9 cellular contexts compared by ENCODE assay signal in the genomic region with DNA sequence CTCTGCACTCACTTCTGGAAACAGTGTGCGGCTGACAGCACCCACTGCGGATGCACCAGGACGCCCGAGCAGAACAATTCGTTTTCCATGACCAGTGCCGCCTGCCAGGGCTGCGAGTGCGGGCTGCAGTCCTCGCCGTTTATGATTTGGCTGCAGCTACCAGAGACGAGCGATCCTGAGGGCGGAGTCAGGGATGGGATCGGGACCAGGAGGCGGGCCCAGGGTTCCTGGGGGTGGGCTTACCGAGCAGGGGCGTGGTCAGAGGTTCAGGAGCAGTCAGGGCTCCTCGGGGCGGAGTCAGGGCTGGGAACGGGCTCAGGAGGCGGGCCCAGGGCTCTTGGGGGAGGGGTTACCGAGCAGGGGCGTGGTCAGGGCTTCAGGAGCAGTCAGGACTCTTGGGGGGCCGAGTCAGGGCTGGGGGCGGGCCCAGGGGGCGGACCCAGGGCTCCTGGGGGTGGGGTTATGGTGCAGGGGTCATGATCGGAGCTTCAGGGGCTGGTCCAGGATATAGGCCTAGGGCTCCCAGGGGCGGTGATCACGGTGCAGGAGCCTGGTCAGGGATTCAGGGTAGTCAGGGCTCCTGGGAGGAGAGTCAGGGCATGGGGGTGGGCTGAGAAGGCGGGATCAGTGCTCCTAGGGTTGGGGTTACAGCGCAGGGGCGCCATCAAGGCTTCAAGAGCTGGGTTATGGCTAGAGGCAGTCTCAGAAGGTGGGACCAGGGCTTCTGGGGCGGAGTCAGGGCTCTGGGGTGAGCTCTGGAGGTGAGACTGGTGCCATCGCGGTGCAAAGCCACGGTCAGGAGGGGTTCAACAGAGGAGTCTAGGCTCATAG. TPM values are rescaled to one million over a fixed set of nuclear protein-coding genes. Genes with fewer than 3 reads are reported as not detected.
DNase-seq lines count a peak whose midpoint lies in the region; ATAC-seq and TF ChIP-seq lines count a peak whose summit lies in the region.
"Had no signal": no experiment of that assay in that cellular context is flagged by ENCODE, and none has a peak within 500 bp of the region (broad histone marks: within the 10 kb centered on the region; RNA-seq: fewer than 3 reads in every experiment).

No MANE protein-coding gene starts in this region.

- no peak overlapping the region; a peak in 1 of 4 replicates for H3K4me3 ChIP-seq in SK-N-SH (ENCODE audit: low read depth in 2 of 2, low read length in 1 of 2)

- no peaks in the 10 kb centered on the region for H3F3A ChIP-seq in SK-N-SH (replicated peaks; ENCODE audit: insufficient read depth)

- TF ChIP-seq EP300 in SK-N-SH (IDR thresholded peaks at IDR 0.05; ENCODE audit: borderline replicate concordance in 1 of 2, low read depth in 1 of 2, low read length in 1 of 2), result no peak

- no peak overlapping the region for H2AFZ ChIP-seq in SK-N-SH (ENCODE audit: low read depth)

- no peaks in the 10 kb centered on the region for H4K20me1 ChIP-seq in SK-N-SH (ENCODE audit: insufficient read depth)

- H3K9me3 ChIP-seq in SK-N-SH, result no peaks in the 10 kb centered on the region

- WGBS in SK-N-SH (ENCODE audit: low lambda C conversion rate), result 5% methylated on average over 23 of the region's 36 CpGs

- POLR2A ChIA-PET in SK-N-SH (lab: Yijun Ruan, JAX), result no interaction called here

- peak overlapping the region; percentile 33; the same call in 1 of the 2 replicates for H3K4me2 ChIP-seq in SK-N-SH

- ATAC-seq in HG03342 (IDR thresholded peaks at IDR 0.05; ENCODE audit: unreplicated experiment) (peak; percentile 63), esophagus mucosa (peak; percentile 91), HG02798 (IDR thresholded peaks at IDR 0.05; ENCODE audit: poor library complexity, unreplicated experiment) (no peak)

- no peak overlapping the region for H3K27ac ChIP-seq in SK-N-SH (ENCODE audit: low read depth in 2 of 2, low read length in 1 of 2)

- no peaks in the 10 kb centered on the region for H3K4me1 ChIP-seq in SK-N-SH (ENCODE audit: control insufficient read depth in 1 of 2, insufficient read depth in 2 of 2, low read depth in 1 of 2, low read length in 1 of 2)

- no peak for TF ChIP-seq CTCF in SK-N-SH (IDR thresholded peaks at IDR 0.05)

- no peak overlapping the region for H3K9ac ChIP-seq in SK-N-SH

- CTCF ChIA-PET in SK-N-SH (lab: Yijun Ruan, JAX), result interaction anchor here (3.5 kb wide), 1 partner anchor 12 kb away, joined by 25 read pairs; no protein-coding TSS in a partner anchor

- H3K36me3 ChIP-seq in SK-N-SH (replicated peaks in 1 of 2; ENCODE audit: control insufficient read depth in 1 of 2, insufficient read depth in 2 of 2, low read length in 1 of 2), result no peaks in the 10 kb centered on the region

- H3K79me2 ChIP-seq in SK-N-SH (ENCODE audit: insufficient read depth), result no peaks in the 10 kb centered on the region

- intact Hi-C loops in cardiac septum (cut with DNase I), result no loop called here

- peaks cover 75% of the 10 kb centered on the region for H3K27me3 ChIP-seq in SK-N-SH (ENCODE audit: insufficient read depth)

- TF ChIP-seq RAD21 in SK-N-SH (IDR thresholded peaks at IDR 0.05; ENCODE audit: low read length), result no peak

- no peaks in the 10 kb centered on the region for H3K9me2 ChIP-seq in SK-N-SH

- peak; percentile 85 for DNase-seq in DMS53 (lab: John Stamatoyannopoulos, UW)
- no peak for DNase-seq in DMS53 treated with DMSO at 0.1 percent for 48 hours (lab: John Stamatoyannopoulos, UW; ENCODE audit: unreplicated experiment)
- peak; percentile 83 for DNase-seq in SK-N-SH
- peak; percentile 65 for DNase-seq in stimulated activated CD4-positive, alpha-beta T cell treated with anti-CD3 and anti-CD28 coated beads, Interleukin-15, amount 100 ng/mL, for 24 hours
- DNase-seq in cardiac septum (ENCODE audit: low spot score), result no peak

TF ChIP-seq in SK-N-SH, 30 proteins besides CTCF, POLR2A, EP300 and RAD21:
- no peak for TF ChIP-seq SMC3 (IDR thresholded peaks at IDR 0.05; ENCODE audit: low read depth, low read length)
- TF ChIP-seq TAF1 (IDR thresholded peaks at IDR 0.05; ENCODE audit: borderline replicate concordance, low read depth, low read length), result no peak
- no peak for TF ChIP-seq TEAD4 (IDR thresholded peaks at IDR 0.05; ENCODE audit: borderline replicate concordance, insufficient read depth)

RNA-seq across cellular contexts. Expression of gene KLK4, which starts 1.7 kb away (rescaled TPM):
- not detected in 2 replicates for polyA plus RNA-seq in SK-N-SH (2012; rRNA removed)
- polyA plus RNA-seq in SK-N-SH (2012; cell fraction: cytosol; rRNA removed), result not detected in 2 replicates
- polyA plus RNA-seq in SK-N-SH (2012; cell fraction: nucleus; rRNA removed), result not detected in 2 replicates
- total RNA-seq in esophagus mucosa (not detected), cardiac septum (not detected)
- total RNA-seq: T-helper 1 cell treated with Interleukin-12 subunit alpha and Interleukin-12 subunit beta and Interleukin-4 antibody, amounts not matched to agents 30 ng/mL and 1 ng/mL, for 36 hours had no signal

RNA-seq across cellular contexts. Expression of gene KLK2, which starts 36.2 kb away (rescaled TPM):
- 0.15 and 0.44 TPM in 2 replicates for polyA plus RNA-seq in SK-N-SH (2012; rRNA removed)
- polyA plus RNA-seq in SK-N-SH (2012; cell fraction: cytosol; rRNA removed), result 0.09 and 0.10 TPM in 2 replicates
- 1.1 and 2.4 TPM in 2 replicates for polyA plus RNA-seq in SK-N-SH (2012; cell fraction: nucleus; rRNA removed)
- total RNA-seq in esophagus mucosa (not detected), cardiac septum (not detected)
- total RNA-seq: T-helper 1 cell treated with Interleukin-12 subunit alpha and Interleukin-12 subunit beta and Interleukin-4 antibody, amounts not matched to agents 30 ng/mL and 1 ng/mL, for 36 hours had no signal

RNA-seq across cellular contexts. Expression of gene KLK5, which starts 43.4 kb away (rescaled TPM):
- not detected in 2 replicates for polyA plus RNA-seq in SK-N-SH (2012; rRNA removed)
- polyA plus RNA-seq in SK-N-SH (2012; cell fraction: cytosol; rRNA removed), result not detected in 2 replicates
- not detected in 2 replicates for polyA plus RNA-seq in SK-N-SH (2012; cell fraction: nucleus; rRNA removed)
- total RNA-seq in esophagus mucosa (93.9 TPM), cardiac septum (not detected)
- total RNA-seq: T-helper 1 cell treated with Interleukin-12 subunit alpha and Interleukin-12 subunit beta and Interleukin-4 antibody, amounts not matched to agents 30 ng/mL and 1 ng/mL, for 36 hours had no signal

RNA-seq across cellular contexts. Expression of gene KLK3, which starts 54.7 kb away (rescaled TPM):
- not detected in 2 replicates for polyA plus RNA-seq in SK-N-SH (2012; rRNA removed)
- not detected in 2 replicates for polyA plus RNA-seq in SK-N-SH (2012; cell fraction: cytosol; rRNA removed)
- polyA plus RNA-seq in SK-N-SH (2012; cell fraction: nucleus; rRNA removed), result not detected in 2 replicates
- total RNA-seq in esophagus mucosa, result not detected
- total RNA-seq in cardiac septum, result not detected
- total RNA-seq: T-helper 1 cell treated with Interleukin-12 subunit alpha and Interleukin-12 subunit beta and Interleukin-4 antibody, amounts not matched to agents 30 ng/mL and 1 ng/mL, for 36 hours had no signal

RNA-seq across cellular contexts. Expression of gene KLK6, which starts 59.9 kb away (rescaled TPM):
- not detected in 2 replicates for polyA plus RNA-seq in SK-N-SH (2012; rRNA removed)
- polyA plus RNA-seq in SK-N-SH (2012; cell fraction: cytosol; rRNA removed), result not detected in 2 replicates
- polyA plus RNA-seq in SK-N-SH (2012; cell fraction: nucleus; rRNA removed), result not detected in 2 replicates
- total RNA-seq in esophagus mucosa (106 TPM), cardiac septum (not detected)
- total RNA-seq: T-helper 1 cell treated with Interleukin-12 subunit alpha and Interleukin-12 subunit beta and Interleukin-4 antibody, amounts not matched to agents 30 ng/mL and 1 ng/mL, for 36 hours had no signal

Comparison
In these comparisons a context has a peak if more than half of its experiments do, and no peak if none do; other contexts are left out.
1. DNase-seq: peak in DMS53 (single experiment), SK-N-SH (single experiment) and stimulated activated CD4-positive, alpha-beta T cell treated with anti-CD3 and anti-CD28 coated beads, Interleukin-15, amount 100 ng/mL, for 24 hours (single experiment); none in DMS53 treated with DMSO at 0.1 percent for 48 hours (single experiment) and cardiac septum (single experiment).
2. RNA of gene KLK5, which starts 43.4 kb away (total RNA-seq): 93.9 TPM in esophagus mucosa (single experiment); not detected in cardiac septum (single experiment); every median in the first group is over 10 times any median in the second.